16 cellular contexts compared by ENCODE assay signal in the genomic region with DNA sequence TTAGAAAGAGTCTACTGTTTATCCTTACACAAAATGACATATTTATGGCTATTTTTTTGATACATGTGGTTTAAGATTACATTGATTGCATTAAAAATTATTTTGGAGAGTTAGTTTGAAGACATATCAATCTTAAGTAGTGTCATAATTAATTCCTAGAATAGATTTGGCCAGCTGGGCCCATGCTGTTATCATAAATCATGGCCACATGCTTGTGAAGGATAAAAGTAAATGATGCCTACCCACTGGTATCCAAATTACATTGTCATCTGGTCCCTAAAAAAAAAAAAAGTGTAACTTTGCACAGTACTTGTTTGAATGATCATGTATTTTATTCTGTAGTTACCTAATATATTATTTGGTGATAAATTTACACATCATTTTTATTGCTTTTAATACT.
DNase-seq lines count a peak whose midpoint lies in the region; ATAC-seq and TF ChIP-seq lines count a peak whose summit lies in the region.
"Had no signal": no experiment of that assay in that cellular context is flagged by ENCODE, and none has a peak within 500 bp of the region (broad histone marks: within the 10 kb centered on the region; RNA-seq: fewer than 3 reads in every experiment).

No MANE protein-coding gene starts in this region.

- H2AFZ ChIP-seq in SK-N-SH (ENCODE audit: low read depth) (no peak overlapping the region), neural progenitor cell (replicated peaks) (no peak overlapping the region)
- H2AFZ ChIP-seq: GM23338 had no signal

- H3K9me3 ChIP-seq in SK-N-SH: no peaks in the 10 kb centered on the region
- no peaks in the 10 kb centered on the region for H3K9me3 ChIP-seq in endodermal cell (ENCODE audit: control insufficient read depth, low read length)
- H3K9me3 ChIP-seq in neural progenitor cell (ENCODE audit: low read depth): no peaks in the 10 kb centered on the region
- H3K9me3 ChIP-seq: BLaER1 treated with 17β-estradiol and CSF1 and Interleukin-3, amounts not matched to agents 10 nM and 100 nM; Caco-2 had no signal

- H3K4me1 Mint-ChIP-seq in endodermal cell (no peaks in the 10 kb centered on the region), neural progenitor cell (peaks cover 8% of the 10 kb centered on the region)

- H3K27ac Mint-ChIP-seq in endodermal cell (no peak overlapping the region), neural progenitor cell (no peak overlapping the region)
- H3K27ac Mint-ChIP-seq: B cell, GM23338, HFFc6, IgD-negative memory B cell had no signal

- no peaks in the 10 kb centered on the region for H3K9me2 ChIP-seq in SK-N-SH

- H3K4me3 ChIP-seq in SK-N-SH (ENCODE audit: low read depth in 2 of 2, low read length in 1 of 2) (no peak overlapping the region), endodermal cell (ENCODE audit: low read length) (no peak overlapping the region), neural progenitor cell (no peak overlapping the region)
- H3K4me3 ChIP-seq: BLaER1 treated with 17β-estradiol and CSF1 and Interleukin-3, amounts not matched to agents 10 nM and 100 nM; GM23338 had no signal

- ATAC-seq in SK-N-SH treated with all-trans-retinoic acid at 6 μM for 48 hours: no peak
- ATAC-seq in HG03571 (IDR thresholded peaks at IDR 0.05; ENCODE audit: unreplicated experiment): no peak
- ATAC-seq: GM23338, HCT116, HepG2 had no signal

- H3K9me3 Mint-ChIP-seq in endodermal cell: no peaks in the 10 kb centered on the region
- no peaks in the 10 kb centered on the region for H3K9me3 Mint-ChIP-seq in neural progenitor cell
- H3K9me3 Mint-ChIP-seq: GM23338, IgD-negative memory B cell had no signal

- no peaks in the 10 kb centered on the region for H3K27me3 ChIP-seq in SK-N-SH (ENCODE audit: insufficient read depth)
- no peaks in the 10 kb centered on the region for H3K27me3 ChIP-seq in endodermal cell (ENCODE audit: control insufficient read depth, insufficient read depth, low read length, poor library complexity, severe bottlenecking)
- no peaks in the 10 kb centered on the region for H3K27me3 ChIP-seq in neural progenitor cell
- H3K27me3 ChIP-seq: BLaER1 treated with 17β-estradiol and CSF1 and Interleukin-3, amounts not matched to agents 10 nM and 100 nM had no signal

- H3K36me3 Mint-ChIP-seq in endodermal cell (ENCODE audit: low read depth): no peaks in the 10 kb centered on the region
- H3K36me3 Mint-ChIP-seq in neural progenitor cell: peaks cover 13% of the 10 kb centered on the region

- POLR2A ChIA-PET in SK-N-SH (lab: Yijun Ruan, JAX): no interaction called here

- H3K27me3 Mint-ChIP-seq in endodermal cell (ENCODE audit: insufficient read depth): no peaks in the 10 kb centered on the region
- no peaks in the 10 kb centered on the region for H3K27me3 Mint-ChIP-seq in neural progenitor cell (ENCODE audit: insufficient read depth, low read depth)
- H3K27me3 Mint-ChIP-seq: B cell, IgD-negative memory B cell had no signal

- no peaks in the 10 kb centered on the region for H4K20me1 ChIP-seq in SK-N-SH (ENCODE audit: insufficient read depth)
- no peaks in the 10 kb centered on the region for H4K20me1 ChIP-seq in neural progenitor cell (ENCODE audit: low read depth)

- H3F3A ChIP-seq in SK-N-SH (replicated peaks; ENCODE audit: insufficient read depth) (peaks cover 8% of the 10 kb centered on the region), neural progenitor cell (ENCODE audit: low read depth) (no peaks in the 10 kb centered on the region)

- peaks cover 2 to 12% of the 10 kb centered on the region in 2 experiments for H3K36me3 ChIP-seq in SK-N-SH (replicated peaks in 1 of 2; ENCODE audit: control insufficient read depth in 1 of 2, insufficient read depth in 2 of 2, low read length in 1 of 2)
- peaks cover 7% of the 10 kb centered on the region for H3K36me3 ChIP-seq in endodermal cell (ENCODE audit: control insufficient read depth, insufficient read depth, low read length)
- H3K36me3 ChIP-seq in neural progenitor cell: no peaks in the 10 kb centered on the region

- H3K4me2 ChIP-seq in SK-N-SH (no peak overlapping the region), neural progenitor cell (peak overlapping the region; percentile 11)
- H3K4me2 ChIP-seq: BLaER1 treated with 17β-estradiol and CSF1 and Interleukin-3, amounts not matched to agents 10 nM and 100 nM; GM23338 had no signal

- H3K9ac ChIP-seq in SK-N-SH: no peak overlapping the region
- no peak overlapping the region for H3K9ac ChIP-seq in endodermal cell (ENCODE audit: extremely low read depth, low read length, poor library complexity, severe bottlenecking)
- H3K9ac ChIP-seq in neural progenitor cell: no peak overlapping the region
- H3K9ac ChIP-seq: BLaER1 treated with 17β-estradiol and CSF1 and Interleukin-3, amounts not matched to agents 10 nM and 100 nM had no signal

- TF ChIP-seq CTCF in SK-N-SH (IDR thresholded peaks at IDR 0.05) (no peak), endodermal cell (conservative IDR thresholded peaks at IDR 0.05) (no peak), neural progenitor cell (IDR thresholded peaks at IDR 0.05) (no peak)

- H3K4me3 Mint-ChIP-seq in endodermal cell (no peak overlapping the region), neural progenitor cell (no peak overlapping the region)
- H3K4me3 Mint-ChIP-seq: B cell, GM23338, HFFc6 had no signal

- H3K4me1 ChIP-seq in SK-N-SH (ENCODE audit: control insufficient read depth in 1 of 2, insufficient read depth in 2 of 2, low read depth in 1 of 2, low read length in 1 of 2) (peaks cover 0 to 9% of the 10 kb centered on the region in 2 experiments; a peak in 2 of 4 replicates), endodermal cell (ENCODE audit: control insufficient read depth, insufficient read depth, low read length) (no peaks in the 10 kb centered on the region), neural progenitor cell (peaks cover 12% of the 10 kb centered on the region)
- H3K4me1 ChIP-seq: BLaER1 treated with 17β-estradiol and CSF1 and Interleukin-3, amounts not matched to agents 10 nM and 100 nM; Caco-2 had no signal

- no peak for DNase-seq in SK-N-SH
- DNase-seq in endodermal cell: no peak
- DNase-seq in neural progenitor cell (ENCODE audit: low spot score): no peak
- no peak for DNase-seq in AML-193 (lab: John Stamatoyannopoulos, UW)
- no peak for DNase-seq in dermis blood vessel endothelial cell
- DNase-seq: 8988T, Caco-2, HFFc6 had no signal

- no peak for TF ChIP-seq RAD21 in SK-N-SH (IDR thresholded peaks at IDR 0.05; ENCODE audit: low read length)

- H3K27ac ChIP-seq in SK-N-SH (ENCODE audit: low read depth in 2 of 2, low read length in 1 of 2): no peak overlapping the region
- peak overlapping the region; percentile 50 for H3K27ac ChIP-seq in endodermal cell (ENCODE audit: low read depth, low read length)
- H3K27ac ChIP-seq in neural progenitor cell: peak overlapping the region; percentile 44
- H3K27ac ChIP-seq: BLaER1 treated with 17β-estradiol and CSF1 and Interleukin-3, amounts not matched to agents 10 nM and 100 nM had no signal

- CTCF ChIA-PET in SK-N-SH (lab: Yijun Ruan, JAX): interaction anchor here (3.0 kb wide), 1 partner anchor 12 kb away, joined by 12 read pairs; no protein-coding TSS in a partner anchor

- no peak for TF ChIP-seq EP300 in SK-N-SH (IDR thresholded peaks at IDR 0.05; ENCODE audit: borderline replicate concordance in 1 of 2, low read depth in 1 of 2, low read length in 1 of 2)

- H3K79me2 ChIP-seq in SK-N-SH (ENCODE audit: insufficient read depth) (no peaks in the 10 kb centered on the region), neural progenitor cell (ENCODE audit: low read depth) (peaks cover 2% of the 10 kb centered on the region)

TF ChIP-seq in SK-N-SH treated with all-trans-retinoic acid at 6 μM for 48 hours, 23 proteins besides CTCF, POLR2A, EP300 and RAD21:
- TF ChIP-seq ISL1 (CRISPR knock-in tag; IDR thresholded peaks at IDR 0.05): peak; percentile 39; the same call in 1 of the 2 replicates
- TF ChIP-seq GLIS3 (CRISPR knock-in tag; IDR thresholded peaks at IDR 0.05): no peak
TF ChIP-seq in SK-N-SH treated with all-trans-retinoic acid at 6 μM for 48 hours: peak in this region for 1.

TF ChIP-seq in SK-N-SH, 30 proteins besides CTCF, POLR2A, EP300 and RAD21 (continues in another document):
- TF ChIP-seq FOXM1 (IDR thresholded peaks at IDR 0.05; ENCODE audit: low read depth) (no peak), GABPA (IDR thresholded peaks at IDR 0.05; ENCODE audit: low read depth) (no peak), TCF12 (IDR thresholded peaks at IDR 0.05) (no peak), RCOR1 (IDR thresholded peaks at IDR 0.05; ENCODE audit: low read length) (no peak), FOXJ3 (CRISPR knock-in tag; IDR thresholded peaks at IDR 0.05) (no peak), MXI1 (IDR thresholded peaks at IDR 0.05; ENCODE audit: low read depth, low read length) (no peak), YY1 (IDR thresholded peaks at IDR 0.05; ENCODE audit: low read depth) (no peak), SMC3 (IDR thresholded peaks at IDR 0.05; ENCODE audit: low read depth, low read length) (no peak), NFIC (IDR thresholded peaks at IDR 0.05; ENCODE audit: borderline replicate concordance) (no peak)
- TF ChIP-seq, protein P1, sequence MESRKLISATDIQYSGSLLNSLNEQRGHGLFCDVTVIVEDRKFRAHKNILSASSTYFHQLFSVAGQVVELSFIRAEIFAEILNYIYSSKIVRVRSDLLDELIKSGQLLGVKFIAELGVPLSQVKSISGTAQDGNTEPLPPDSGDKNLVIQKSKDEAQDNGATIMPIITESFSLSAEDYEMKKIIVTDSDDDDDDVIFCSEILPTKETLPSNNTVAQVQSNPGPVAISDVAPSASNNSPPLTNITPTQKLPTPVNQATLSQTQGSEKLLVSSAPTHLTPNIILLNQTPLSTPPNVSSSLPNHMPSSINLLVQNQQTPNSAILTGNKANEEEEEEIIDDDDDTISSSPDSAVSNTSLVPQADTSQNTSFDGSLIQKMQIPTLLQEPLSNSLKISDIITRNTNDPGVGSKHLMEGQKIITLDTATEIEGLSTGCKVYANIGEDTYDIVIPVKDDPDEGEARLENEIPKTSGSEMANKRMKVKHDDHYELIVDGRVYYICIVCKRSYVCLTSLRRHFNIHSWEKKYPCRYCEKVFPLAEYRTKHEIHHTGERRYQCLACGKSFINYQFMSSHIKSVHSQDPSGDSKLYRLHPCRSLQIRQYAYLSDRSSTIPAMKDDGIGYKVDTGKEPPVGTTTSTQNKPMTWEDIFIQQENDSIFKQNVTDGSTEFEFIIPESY (IDR thresholded peaks at IDR 0.05; ENCODE audit: borderline replicate concordance, low read depth): no peak
- TF ChIP-seq, protein P2, sequence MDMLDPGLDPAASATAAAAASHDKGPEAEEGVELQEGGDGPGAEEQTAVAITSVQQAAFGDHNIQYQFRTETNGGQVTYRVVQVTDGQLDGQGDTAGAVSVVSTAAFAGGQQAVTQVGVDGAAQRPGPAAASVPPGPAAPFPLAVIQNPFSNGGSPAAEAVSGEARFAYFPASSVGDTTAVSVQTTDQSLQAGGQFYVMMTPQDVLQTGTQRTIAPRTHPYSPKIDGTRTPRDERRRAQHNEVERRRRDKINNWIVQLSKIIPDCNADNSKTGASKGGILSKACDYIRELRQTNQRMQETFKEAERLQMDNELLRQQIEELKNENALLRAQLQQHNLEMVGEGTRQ (IDR thresholded peaks at IDR 0.05; ENCODE audit: borderline replicate concordance, low read depth, low read length): no peak

Comparison
In these comparisons a context has a peak if more than half of its experiments do, and no peak if none do; other contexts are left out.
1. H3K27ac ChIP-seq: peak in endodermal cell (single experiment) and neural progenitor cell (single experiment); none in SK-N-SH (0 of 2).